In the genomic region with DNA sequence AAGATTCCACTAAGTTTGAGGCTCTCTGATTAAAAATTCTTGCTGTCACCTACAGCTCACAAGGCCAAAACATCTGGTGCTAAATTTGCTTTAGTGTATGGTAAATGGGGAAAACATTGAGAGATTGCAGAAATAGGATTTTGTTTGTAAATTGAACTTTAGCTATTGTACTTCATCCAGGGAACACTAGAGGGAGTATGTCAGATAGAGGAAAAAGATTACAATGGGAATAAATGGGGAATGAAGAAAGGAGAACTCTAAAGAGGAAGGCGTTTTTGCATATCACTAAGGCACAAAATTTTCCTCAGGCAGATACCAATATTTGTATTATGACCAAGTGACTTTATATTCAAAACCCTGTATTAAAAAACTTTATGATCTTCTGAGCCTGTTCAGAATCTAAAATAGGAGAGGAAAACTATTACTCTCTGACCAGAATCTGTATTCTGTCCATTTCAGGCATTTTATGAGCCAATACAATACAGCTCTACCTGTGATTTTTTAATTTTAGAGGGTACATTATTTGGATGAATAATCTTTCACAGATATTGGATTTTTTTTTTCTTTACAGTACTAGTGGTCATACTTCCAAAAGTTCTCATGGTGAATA, we compare ENCODE assay signal across 1 cellular context.
A peak's percentile ranks its signal among the peaks of the same experiment; 100 is the strongest.
TF ChIP-seq lines count a peak whose summit lies in the region.

No MANE protein-coding gene starts in this region.

TF ChIP-seq in K562, 482 proteins besides CTCF, POLR2A, EP300 and RAD21 (continued from another document):
- TF ChIP-seq, protein P1, sequence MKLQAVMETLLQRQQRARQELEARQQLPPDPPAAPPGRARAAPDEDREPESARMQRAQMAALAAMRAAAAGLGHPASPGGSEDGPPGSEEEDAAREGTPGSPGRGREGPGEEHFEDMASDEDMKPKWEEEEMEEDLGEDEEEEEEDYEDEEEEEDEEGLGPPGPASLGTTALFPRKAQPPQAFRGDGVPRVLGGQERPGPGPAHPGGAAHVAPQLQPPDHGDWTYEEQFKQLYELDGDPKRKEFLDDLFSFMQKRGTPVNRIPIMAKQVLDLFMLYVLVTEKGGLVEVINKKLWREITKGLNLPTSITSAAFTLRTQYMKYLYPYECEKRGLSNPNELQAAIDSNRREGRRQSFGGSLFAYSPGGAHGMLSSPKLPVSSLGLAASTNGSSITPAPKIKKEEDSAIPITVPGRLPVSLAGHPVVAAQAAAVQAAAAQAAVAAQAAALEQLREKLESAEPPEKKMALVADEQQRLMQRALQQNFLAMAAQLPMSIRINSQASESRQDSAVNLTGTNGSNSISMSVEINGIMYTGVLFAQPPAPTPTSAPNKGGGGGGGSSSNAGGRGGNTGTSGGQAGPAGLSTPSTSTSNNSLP (IDR thresholded peaks at IDR 0.05; ENCODE audit: borderline replicate concordance, low read depth, low read length), result peak; percentile 48; the same call in 1 of the 2 replicates
